In genomic region chr10:110357871-110358270, GRCh38 we compare ENCODE assay signal across 1 cellular context.
TF ChIP-seq lines count a peak whose summit lies in the region.

No MANE protein-coding gene starts in this region.

TF ChIP-seq in SK-N-SH, 30 proteins besides CTCF, POLR2A, EP300 and RAD21 (continued from another document):
- TF ChIP-seq ZBTB33 (IDR thresholded peaks at IDR 0.05; ENCODE audit: borderline replicate concordance, low read depth), result no peak
- TF ChIP-seq GABPA (IDR thresholded peaks at IDR 0.05; ENCODE audit: low read depth), result no peak
- no peak for TF ChIP-seq MXI1 (IDR thresholded peaks at IDR 0.05; ENCODE audit: low read depth, low read length)
- TF ChIP-seq FOXJ3 (CRISPR knock-in tag; IDR thresholded peaks at IDR 0.05), result no peak
- no peak for TF ChIP-seq NRF1 (IDR thresholded peaks at IDR 0.05; ENCODE audit: low read depth, low read length)
- no peak for TF ChIP-seq EZH2phosphoT487 (IDR thresholded peaks at IDR 0.05; ENCODE audit: borderline replicate concordance, low read depth)
- no peak for TF ChIP-seq TAF1 (IDR thresholded peaks at IDR 0.05; ENCODE audit: borderline replicate concordance, low read depth, low read length)
- TF ChIP-seq CHD2 (IDR thresholded peaks at IDR 0.05; ENCODE audit: low read length, partially characterized antibody), result no peak
- TF ChIP-seq YY1 (IDR thresholded peaks at IDR 0.05; ENCODE audit: low read depth), result no peak
TF ChIP-seq in SK-N-SH: peak in this region for 0.
